ENCODE assay signal across 7 cellular contexts in the genomic region with DNA sequence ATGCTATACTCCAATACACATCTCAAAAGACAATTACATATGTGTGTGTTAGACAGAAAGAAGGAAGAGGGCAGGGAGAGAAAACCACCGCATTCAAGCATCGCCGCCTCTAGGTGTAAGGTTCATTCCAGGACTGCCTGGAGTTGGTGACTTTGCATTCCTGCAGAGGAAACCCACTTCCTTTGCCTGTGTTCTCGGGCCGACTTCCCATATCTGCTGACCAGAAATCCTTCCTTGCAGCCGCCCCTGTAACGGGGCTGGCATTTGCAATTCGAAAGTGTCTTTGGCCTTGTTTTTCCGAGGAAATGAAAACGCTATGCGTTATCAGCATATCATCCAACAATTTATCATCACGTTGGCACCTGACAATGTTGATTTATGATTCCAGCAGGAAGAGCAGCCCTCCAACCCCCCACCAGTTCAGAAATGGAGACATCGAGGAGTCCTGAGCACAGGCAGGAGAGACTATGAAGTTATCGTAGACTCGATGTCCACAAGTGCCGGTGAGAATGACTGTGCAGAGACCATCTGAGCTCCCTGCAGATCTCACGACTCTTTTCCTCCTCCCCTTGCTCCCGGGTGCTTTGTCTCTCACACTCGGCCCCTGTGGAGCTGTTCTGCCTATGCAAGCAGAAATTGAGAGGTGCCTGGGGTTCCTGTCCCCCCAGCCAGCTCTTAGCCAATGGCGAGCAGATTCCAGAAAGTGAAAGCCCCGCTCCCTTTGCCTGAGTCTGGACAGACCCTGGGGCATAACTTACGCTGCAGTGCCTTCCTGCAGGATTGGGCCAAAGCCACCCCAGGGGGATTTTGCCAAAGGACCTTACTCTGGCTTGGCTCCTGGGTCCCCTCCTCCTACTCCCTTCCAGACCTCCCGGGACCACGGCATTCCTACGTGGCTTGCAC.
DNase-seq lines count a peak whose midpoint lies in the region; ATAC-seq and TF ChIP-seq lines count a peak whose summit lies in the region.

No MANE protein-coding gene starts in this region.

- DNase-seq in HK-2 (ENCODE audit: unreplicated experiment) (peak; percentile 19), smooth muscle cell (lab: John Stamatoyannopoulos, UW; ENCODE audit: unreplicated experiment) (no peak), GM19238 (ENCODE audit: insufficient read length, low spot score) (no peak), DMS53 (lab: John Stamatoyannopoulos, UW) (no peak)
- DNase-seq in activated naive CD8-positive, alpha-beta T cell treated with anti-CD3 and anti-CD28 coated beads for 36 hours: no peak

- H3K27ac Mint-ChIP-seq in activated naive CD8-positive, alpha-beta T cell treated with anti-CD3 and anti-CD28 coated beads for 36 hours: no peak overlapping the region

- no peaks in the 10 kb centered on the region for H3K27me3 Mint-ChIP-seq in activated naive CD8-positive, alpha-beta T cell treated with anti-CD3 and anti-CD28 coated beads for 36 hours

- peak overlapping the region; percentile 29 for H3K4me3 ChIP-seq in iPS-18a (ENCODE audit: low read length)
- H3K4me3 ChIP-seq in smooth muscle cell: peak overlapping the region; percentile 15

- peaks cover 15% of the 10 kb centered on the region for H3K4me1 ChIP-seq in iPS-18a (ENCODE audit: control insufficient read depth, low read depth, low read length)
- H3K4me1 ChIP-seq in smooth muscle cell (ENCODE audit: low read depth): peaks cover 11% of the 10 kb centered on the region

- H3K79me2 ChIP-seq in smooth muscle cell (ENCODE audit: low read depth): no peaks in the 10 kb centered on the region

- peak overlapping the region; percentile 19 for H3K4me3 Mint-ChIP-seq in activated naive CD8-positive, alpha-beta T cell treated with anti-CD3 and anti-CD28 coated beads for 36 hours

- H3K4me2 ChIP-seq in smooth muscle cell: peak overlapping the region; percentile 82

- TF ChIP-seq CTCF in smooth muscle cell (IDR thresholded peaks at IDR 0.05; ENCODE audit: borderline replicate concordance, insufficient read depth, poor library complexity, severe bottlenecking): no peak

- H3K36me3 ChIP-seq in iPS-18a (ENCODE audit: control insufficient read depth, low read depth, low read length): no peaks in the 10 kb centered on the region
- H3K36me3 ChIP-seq in smooth muscle cell (ENCODE audit: low read depth): no peaks in the 10 kb centered on the region

- 23% methylated on average over 25 of the region's 25 CpGs for WGBS in smooth muscle cell (ENCODE audit: low lambda C conversion rate)

- no peaks in the 10 kb centered on the region for H3K36me3 Mint-ChIP-seq in activated naive CD8-positive, alpha-beta T cell treated with anti-CD3 and anti-CD28 coated beads for 36 hours

- no peaks in the 10 kb centered on the region for H3K27me3 ChIP-seq in iPS-18a (ENCODE audit: control insufficient read depth, insufficient read depth, low read length)
- no peaks in the 10 kb centered on the region for H3K27me3 ChIP-seq in smooth muscle cell (ENCODE audit: low read depth)

- no peaks in the 10 kb centered on the region for H4K20me1 ChIP-seq in smooth muscle cell (ENCODE audit: low read depth)

- H3F3A ChIP-seq in smooth muscle cell (ENCODE audit: low read depth): peaks cover 19% of the 10 kb centered on the region

- no peak overlapping the region for H3K27ac ChIP-seq in iPS-18a (ENCODE audit: low read length)
- peak overlapping the region; percentile 82 for H3K27ac ChIP-seq in smooth muscle cell (ENCODE audit: low read depth)

- no peaks in the 10 kb centered on the region for H3K9me3 ChIP-seq in iPS-18a (ENCODE audit: control insufficient read depth, low read depth, low read length)
- H3K9me3 ChIP-seq in smooth muscle cell (replicated peaks; ENCODE audit: low read depth): no peaks in the 10 kb centered on the region

- H3K4me1 Mint-ChIP-seq in activated naive CD8-positive, alpha-beta T cell treated with anti-CD3 and anti-CD28 coated beads for 36 hours: peaks cover 9% of the 10 kb centered on the region

- H2AFZ ChIP-seq in smooth muscle cell (ENCODE audit: low read depth): peak overlapping the region; percentile 83

- ATAC-seq in HG03039 (IDR thresholded peaks at IDR 0.05; ENCODE audit: unreplicated experiment): no peak

- no peaks in the 10 kb centered on the region for H3K9me3 Mint-ChIP-seq in activated naive CD8-positive, alpha-beta T cell treated with anti-CD3 and anti-CD28 coated beads for 36 hours

- H3K9ac ChIP-seq in iPS-18a (ENCODE audit: low read length) (no peak overlapping the region), smooth muscle cell (ENCODE audit: low read depth) (peak overlapping the region; percentile 20)
